Comparison of ENCODE assay signal across 10 cellular contexts in genomic region chr9:117645245-117645636, GRCh38. TPM values are rescaled to one million over a fixed set of nuclear protein-coding genes. Genes with fewer than 3 reads are reported as not detected.
DNase-seq lines count a peak whose midpoint lies in the region; ATAC-seq, FAIRE-seq and TF ChIP-seq lines count a peak whose summit lies in the region.
"Had no signal": no experiment of that assay in that cellular context is flagged by ENCODE, and none has a peak within 500 bp of the region (broad histone marks: within the 10 kb centered on the region; RNA-seq: fewer than 3 reads in every experiment).

No MANE protein-coding gene starts in this region.

- H3K79me2 ChIP-seq in KMS-11 (ENCODE audit: insufficient read depth, low read depth) (no peaks in the 10 kb centered on the region), mammary epithelial cell (ENCODE audit: insufficient read depth, low read length) (no peaks in the 10 kb centered on the region)

- H4K20me1 ChIP-seq in KMS-11 (ENCODE audit: insufficient read depth) (no peaks in the 10 kb centered on the region), mammary epithelial cell (ENCODE audit: insufficient read depth, low read length) (no peaks in the 10 kb centered on the region)

- no peak for FAIRE-seq in small intestine (lab: Jason Lieb, UNC)

- dilution Hi-C loops in mammary epithelial cell (cut with HindIII; ENCODE audit: low sequenced_read_pairs): no loop called here

- DNase-seq in mammary epithelial cell (no peak), right lobe of liver (no peak), small intestine (peak; percentile 1), NCI-H2029 treated with DMSO at 0.1 percent for 48 hours (lab: John Stamatoyannopoulos, UW) (no peak)
- DNase-seq in stimulated activated CD4-positive, alpha-beta T cell treated with anti-CD3 and anti-CD28 coated beads, Interleukin-4, amount 100 ng/mL, for 4 hours: no peak
- no peak for DNase-seq in activated CD8-positive, alpha-beta T cell treated with anti-CD3 and anti-CD28 coated beads for 36 hours

- peak overlapping the region; percentile 64; the same call in 1 of the 2 replicates for H2AFZ ChIP-seq in KMS-11 (ENCODE audit: low read depth)
- H2AFZ ChIP-seq in mammary epithelial cell (ENCODE audit: low read depth, low read length): peak overlapping the region; percentile 87

- H3K9me3 ChIP-seq in mammary epithelial cell (replicated peaks; ENCODE audit: insufficient read depth, low read length) (no peaks in the 10 kb centered on the region), right lobe of liver (no peaks in the 10 kb centered on the region), small intestine (ENCODE audit: control insufficient read depth, low read depth) (no peaks in the 10 kb centered on the region)

- H3K27ac ChIP-seq in KMS-11 (no peak overlapping the region), mammary epithelial cell (ENCODE audit: insufficient read depth, low read depth, low read length) (no peak overlapping the region), right lobe of liver (peak overlapping the region; percentile 22 to 77 (median 37)), small intestine (ENCODE audit: low read depth in 1 of 2, low read length in 1 of 2) (no peak overlapping the region)
- H3K27ac ChIP-seq: foreskin keratinocyte had no signal

- H3K36me3 ChIP-seq in KMS-11 (ENCODE audit: insufficient read depth): no peaks in the 10 kb centered on the region
- H3K36me3 ChIP-seq in mammary epithelial cell (ENCODE audit: insufficient read depth, low read length): no peaks in the 10 kb centered on the region
- no peaks in the 10 kb centered on the region for H3K36me3 ChIP-seq in right lobe of liver
- H3K36me3 ChIP-seq in small intestine (ENCODE audit: control insufficient read depth in 2 of 2, insufficient read depth in 2 of 2, low read length in 2 of 2): no peaks in the 10 kb centered on the region

- H3K4me1 ChIP-seq in KMS-11 (ENCODE audit: low read depth, poor library complexity, severe bottlenecking) (no peaks in the 10 kb centered on the region), mammary epithelial cell (ENCODE audit: insufficient read depth, low read length) (no peaks in the 10 kb centered on the region), right lobe of liver (peaks cover 0 to 23% (median 0%) of the 10 kb centered on the region in 4 donors), small intestine (ENCODE audit: control insufficient read depth in 2 of 2, insufficient read depth in 1 of 2, low read depth in 1 of 2, low read length in 1 of 2) (no peaks in the 10 kb centered on the region)
- H3K4me1 ChIP-seq: foreskin keratinocyte had no signal

- WGBS in mammary epithelial cell (ENCODE audit: low coverage, missing lambda C conversion rate): 32% methylated on average over 3 of the region's 3 CpGs
- 38% methylated on average over 3 of the region's 3 CpGs for WGBS in right lobe of liver (ENCODE audit: insufficient coverage, low coverage, low lambda C conversion rate, missing lambda C conversion rate)
- WGBS in small intestine, 3 donors: 49 to 84% (median 62%) methylated on average over 3 of the region's 3 CpGs

- TF ChIP-seq POLR2A in right lobe of liver (IDR thresholded peaks at IDR 0.05): no peak

- no TSS peak for BruUV-seq in mammary epithelial cell (replicated peaks; lab: Mats Ljungman, UMichigan)

- TF ChIP-seq CTCF in KMS-11 (conservative IDR thresholded peaks at IDR 0.05; ENCODE audit: low read depth, low read length) (no peak), mammary epithelial cell (conservative IDR thresholded peaks at IDR 0.05 in 1 of 2, IDR thresholded peaks at IDR 0.05 in 1 of 2; ENCODE audit: extremely low read depth in 1 of 2, insufficient read depth in 1 of 2, low read depth in 1 of 2, low read length in 2 of 2) (no peak), right lobe of liver (IDR thresholded peaks at IDR 0.05) (no peak)
- TF ChIP-seq CTCF in activated CD8-positive, alpha-beta T cell treated with anti-CD3 and anti-CD28 coated beads for 36 hours (IDR thresholded peaks at IDR 0.05): no peak

- H3K4me3 Mint-ChIP-seq in activated CD8-positive, alpha-beta T cell treated with anti-CD3 and anti-CD28 coated beads for 36 hours: no peak overlapping the region

- H3K9me3 Mint-ChIP-seq in activated CD8-positive, alpha-beta T cell treated with anti-CD3 and anti-CD28 coated beads for 36 hours: no peaks in the 10 kb centered on the region

- no peaks in the 10 kb centered on the region for H3K27me3 ChIP-seq in KMS-11 (ENCODE audit: insufficient read depth, low read depth)
- H3K27me3 ChIP-seq in mammary epithelial cell (ENCODE audit: insufficient read depth, low read length): peaks cover 5% of the 10 kb centered on the region
- H3K27me3 ChIP-seq in right lobe of liver: no peaks in the 10 kb centered on the region
- H3K27me3 ChIP-seq in small intestine (ENCODE audit: control insufficient read depth in 2 of 2, insufficient read depth in 2 of 2, low read length in 2 of 2): no peaks in the 10 kb centered on the region
- H3K27me3 ChIP-seq: foreskin keratinocyte had no signal

- CTCF ChIA-PET in mammary epithelial cell (lab: Charles Lee; ENCODE audit: low non-redundant PET): no interaction called here
- CTCF ChIA-PET in activated CD8-positive, alpha-beta T cell treated with anti-CD3 and anti-CD28 coated beads for 36 hours (lab: Charles Lee): no interaction called here

- H3K9ac ChIP-seq in KMS-11 (no peak overlapping the region), mammary epithelial cell (ENCODE audit: insufficient read depth, low read length) (no peak overlapping the region)

- peak overlapping the region; percentile 17; the same call in 1 of the 2 replicates for H3K4me2 ChIP-seq in KMS-11
- peak overlapping the region; percentile 67 for H3K4me2 ChIP-seq in mammary epithelial cell (ENCODE audit: insufficient read depth, low read depth, low read length)

- H3K4me3 ChIP-seq in KMS-11 (IDR thresholded peaks at IDR 0.05; ENCODE audit: insufficient read depth, low read depth, low read length) (no peak overlapping the region), mammary epithelial cell (replicated peaks in 1 of 3; ENCODE audit: insufficient read depth in 1 of 3, low read depth in 2 of 3, low read length in 3 of 3) (no peak overlapping the region), right lobe of liver (peak overlapping the region in 1 of 3 donors; percentile 50), small intestine (ENCODE audit: low read depth in 1 of 2, low read length in 2 of 2) (no peak overlapping the region)

- H3K4me1 Mint-ChIP-seq in activated CD8-positive, alpha-beta T cell treated with anti-CD3 and anti-CD28 coated beads for 36 hours (ENCODE audit: low read depth): peaks cover 4% of the 10 kb centered on the region

- POLR2A ChIA-PET in activated CD8-positive, alpha-beta T cell treated with anti-CD3 and anti-CD28 coated beads for 36 hours (lab: Charles Lee): interaction anchor here (0.5 kb wide), 1 partner anchor 496 kb away, joined by 3 read pairs; no protein-coding TSS in a partner anchor

- intact Hi-C loops in mammary epithelial cell (cut with micrococcal nuclease) (loop anchor here (2.0 to 10.0 kb wide), 2 partner anchors 160 to 282 kb away; no protein-coding TSS in a partner anchor), right lobe of liver (cut with DNase I) (no loop called here)
- intact Hi-C loops in activated CD8-positive, alpha-beta T cell treated with anti-CD3 and anti-CD28 coated beads for 36 hours (cut with micrococcal nuclease): no loop called here

- no peaks in the 10 kb centered on the region for H3K36me3 Mint-ChIP-seq in activated CD8-positive, alpha-beta T cell treated with anti-CD3 and anti-CD28 coated beads for 36 hours (ENCODE audit: low read depth)

- peak; percentile 36 to 53 (median 42) for ATAC-seq in right lobe of liver
- ATAC-seq in activated CD8-positive, alpha-beta T cell treated with anti-CD3 and anti-CD28 coated beads for 36 hours: no peak
- ATAC-seq in GM18907 (IDR thresholded peaks at IDR 0.05; ENCODE audit: unreplicated experiment): no peak

- H3K27ac Mint-ChIP-seq in activated CD8-positive, alpha-beta T cell treated with anti-CD3 and anti-CD28 coated beads for 36 hours: no peak overlapping the region
- H3K27ac Mint-ChIP-seq: progenitor cell of endocrine pancreas had no signal

- in situ Hi-C loops in mammary epithelial cell (cut with MboI; ENCODE audit: low sequenced_read_pairs in 2 of 2): loop anchor here (25.0 kb wide), 2 partner anchors 492 to 517 kb away; no protein-coding TSS in a partner anchor

- peaks cover 13% of the 10 kb centered on the region for H3K27me3 Mint-ChIP-seq in activated CD8-positive, alpha-beta T cell treated with anti-CD3 and anti-CD28 coated beads for 36 hours

RNA-seq across cellular contexts. Expression of gene TLR4, which starts 59.0 kb away (rescaled TPM):
- total RNA-seq in mammary epithelial cell (10 to 100 TPM in 1 of 2 donors, 1 to 10 TPM in 1; 7.2 to 71.3 TPM), right lobe of liver (10 to 100 TPM in 3 of 6 experiments, 1 to 10 TPM in 3; 5.3 to 14.1 (median 10.6) TPM)
- polyA plus RNA-seq in mammary epithelial cell (7.9 TPM), small intestine (1 to 10 TPM in 2 of 3 donors, under 1 TPM in 1; 0.89 to 3.3 (median 1.9) TPM)
- 22.5 TPM for polyA minus RNA-seq in mammary epithelial cell
- total RNA-seq in activated CD8-positive, alpha-beta T cell treated with anti-CD3 and anti-CD28 coated beads for 36 hours: not detected
- total RNA-seq: foreskin keratinocyte, progenitor cell of endocrine pancreas had no signal
- polyA plus RNA-seq: foreskin keratinocyte had no signal

Comparison
In these comparisons a context has a peak if more than half of its experiments do, and no peak if none do; other contexts are left out.
1. H3K27ac ChIP-seq: peak in right lobe of liver (3 of 3); none in KMS-11 (single experiment), mammary epithelial cell (single experiment) and small intestine (0 of 2).
2. ATAC-seq: peak in right lobe of liver (4 of 4); none in activated CD8-positive, alpha-beta T cell treated with anti-CD3 and anti-CD28 coated beads for 36 hours (single experiment) and GM18907 (single experiment).
3. RNA of gene TLR4, which starts 59.0 kb away (total RNA-seq): 7.2 to 71.3 TPM in mammary epithelial cell and 5.3 to 14.1 TPM in right lobe of liver; not detected in activated CD8-positive, alpha-beta T cell treated with anti-CD3 and anti-CD28 coated beads for 36 hours; every median in the first group is over 4 times any median in the second.